Comparison of ENCODE assay signal across 14 cellular contexts in the genomic region with DNA sequence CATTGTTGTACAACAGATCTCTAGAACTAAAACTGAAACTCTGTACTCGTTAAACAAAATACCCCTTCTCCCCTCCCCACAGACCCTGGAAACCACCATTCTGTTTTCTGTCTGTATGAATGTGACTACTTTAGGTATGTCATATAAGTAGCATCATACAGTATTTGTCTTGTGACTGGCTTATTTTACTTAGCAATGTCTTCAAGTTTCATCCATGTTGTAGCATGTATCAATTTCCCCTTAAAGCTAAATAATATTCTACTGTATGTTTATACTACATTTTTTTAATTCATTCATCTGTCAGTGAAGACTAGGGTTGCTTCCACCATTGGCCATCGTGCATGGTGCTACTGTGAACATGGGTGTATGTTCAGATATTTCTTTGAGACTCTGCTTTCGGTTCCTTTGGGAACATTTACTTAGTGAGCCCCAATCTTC.
DNase-seq lines count a peak whose midpoint lies in the region; ATAC-seq and TF ChIP-seq lines count a peak whose summit lies in the region.
"Had no signal": no experiment of that assay in that cellular context is flagged by ENCODE, and none has a peak within 500 bp of the region (broad histone marks: within the 10 kb centered on the region; RNA-seq: fewer than 3 reads in every experiment).

No MANE protein-coding gene starts in this region.

- H3K36me3 Mint-ChIP-seq in T-helper 2 cell treated with Interferon-gamma antibody and Interleukin-4, amounts not matched to agents 5 μg/mL and 100 μg/mL, for 36 hours (ENCODE audit: low read depth), result peaks cover 6% of the 10 kb centered on the region

- WGBS in right lobe of liver (ENCODE audit: insufficient coverage, low coverage, low lambda C conversion rate, missing lambda C conversion rate), result 89% methylated on average over 3 of the region's 3 CpGs

- no peaks in the 10 kb centered on the region for H3K9me3 ChIP-seq in right lobe of liver
- H3K9me3 ChIP-seq: adrenal gland had no signal

- no peak overlapping the region for H3K4me3 ChIP-seq in right lobe of liver
- H3K4me3 ChIP-seq: adrenal gland, hepatocyte had no signal

- H3K9me3 Mint-ChIP-seq in T-helper 2 cell treated with Interferon-gamma antibody and Interleukin-4, amounts not matched to agents 5 μg/mL and 100 μg/mL, for 36 hours, result no peaks in the 10 kb centered on the region
- H3K9me3 Mint-ChIP-seq: activated CD4-positive, alpha-beta T cell treated with anti-CD3 and anti-CD28 coated beads, Interleukin-2, amount 10 ng/mL, durations not matched to agents 7 days and 5 days had no signal

- H3K27ac Mint-ChIP-seq in T-helper 2 cell treated with Interferon-gamma antibody and Interleukin-4, amounts not matched to agents 5 μg/mL and 100 μg/mL, for 36 hours, result peak overlapping the region; percentile 53
- H3K27ac Mint-ChIP-seq: activated CD4-positive, alpha-beta T cell treated with anti-CD3 and anti-CD28 coated beads, Interleukin-2, amount 10 ng/mL, durations not matched to agents 7 days and 5 days had no signal

- intact Hi-C loops in right lobe of liver (cut with DNase I), result no loop called here

- no peak overlapping the region for H3K27ac ChIP-seq in right lobe of liver
- H3K27ac ChIP-seq: adrenal gland, hepatocyte had no signal

- no peak for TF ChIP-seq POLR2A in right lobe of liver (IDR thresholded peaks at IDR 0.05)

- no peaks in the 10 kb centered on the region for H3K27me3 ChIP-seq in right lobe of liver
- H3K27me3 ChIP-seq: adrenal gland, hepatocyte had no signal

- TF ChIP-seq CTCF in right lobe of liver (IDR thresholded peaks at IDR 0.05), result no peak

- H3K4me3 Mint-ChIP-seq in T-helper 2 cell treated with Interferon-gamma antibody and Interleukin-4, amounts not matched to agents 5 μg/mL and 100 μg/mL, for 36 hours, result no peak overlapping the region
- H3K4me3 Mint-ChIP-seq: activated CD4-positive, alpha-beta T cell treated with anti-CD3 and anti-CD28 coated beads, Interleukin-2, amount 10 ng/mL, durations not matched to agents 7 days and 5 days had no signal

- H3K4me1 ChIP-seq in right lobe of liver, result no peaks in the 10 kb centered on the region
- H3K4me1 ChIP-seq: adrenal gland had no signal

- peak; percentile 82 for ATAC-seq in GM18520 (IDR thresholded peaks at IDR 0.05; ENCODE audit: unreplicated experiment)
- peak; percentile 99 for ATAC-seq in GM21360 (IDR thresholded peaks at IDR 0.05; ENCODE audit: unreplicated experiment)
- ATAC-seq in HG02943 (IDR thresholded peaks at IDR 0.05; ENCODE audit: low read depth, unreplicated experiment), result peak; percentile 87
- ATAC-seq in right lobe of liver, result no peak

- no peak for DNase-seq in T-helper 2 cell treated with Interferon-gamma antibody and Interleukin-4, amounts not matched to agents 5 μg/mL and 100 μg/mL, for 36 hours (ENCODE audit: low spot score)
- DNase-seq in DMS153 treated with DMSO at 0.1 percent for 48 hours (lab: John Stamatoyannopoulos, UW; ENCODE audit: unreplicated experiment), result no peak
- DNase-seq in right lobe of liver, result no peak
- DNase-seq in cerebellar nuclear complex (lab: John Stamatoyannopoulos, UW), result no peak
- no peak for DNase-seq in LoVo (ENCODE audit: low spot score)
- DNase-seq: activated CD4-positive, alpha-beta T cell treated with anti-CD3 and anti-CD28 coated beads, Interleukin-2, amount 10 ng/mL, durations not matched to agents 7 days and 5 days; adrenal gland; Calu3; KBM-7; NCI-H226 had no signal

- H3K36me3 ChIP-seq in right lobe of liver, result no peaks in the 10 kb centered on the region
- H3K36me3 ChIP-seq: adrenal gland had no signal

- H3K27me3 Mint-ChIP-seq in T-helper 2 cell treated with Interferon-gamma antibody and Interleukin-4, amounts not matched to agents 5 μg/mL and 100 μg/mL, for 36 hours (ENCODE audit: low read depth), result no peaks in the 10 kb centered on the region
- H3K27me3 Mint-ChIP-seq: activated CD4-positive, alpha-beta T cell treated with anti-CD3 and anti-CD28 coated beads, Interleukin-2, amount 10 ng/mL, durations not matched to agents 7 days and 5 days had no signal

- peaks cover 28% of the 10 kb centered on the region for H3K4me1 Mint-ChIP-seq in T-helper 2 cell treated with Interferon-gamma antibody and Interleukin-4, amounts not matched to agents 5 μg/mL and 100 μg/mL, for 36 hours (ENCODE audit: low read depth)

Comparison
In these comparisons a context has a peak if more than half of its experiments do, and no peak if none do; other contexts are left out.
1. ATAC-seq: peak in GM18520 (single experiment), GM21360 (single experiment) and HG02943 (single experiment); none in right lobe of liver (0 of 4).